ENCODE assay signal across 8 cellular contexts in genomic region chr20:34708621-34709043, GRCh38. TPM values are rescaled to one million over a fixed set of nuclear protein-coding genes. Genes with fewer than 3 reads are reported as not detected.
DNase-seq lines count a peak whose midpoint lies in the region; ATAC-seq and TF ChIP-seq lines count a peak whose summit lies in the region.

No MANE protein-coding gene starts in this region.

- ATAC-seq in HG02642 (IDR thresholded peaks at IDR 0.05; ENCODE audit: poor library complexity, unreplicated experiment) (peak; percentile 10), thoracic aorta (ENCODE audit: insufficient number of reproducible peaks, low FRiP score, low read depth) (no peak)
- ATAC-seq in activated T-cell treated with anti-CD3 and anti-CD28 coated beads, Interleukin-2, amount 50 U/mL, for 4 hours = peak in 1 of 2 donors; percentile 2

- peak overlapping the region; percentile 85 for H3K4me3 Mint-ChIP-seq in activated T-cell treated with anti-CD3 and anti-CD28 coated beads, Interleukin-2, amount 50 U/mL, for 4 hours
- H3K4me3 Mint-ChIP-seq in nephron progenitor cell = peak overlapping the region; percentile 83

- H3K9me3 ChIP-seq in thoracic aorta = no peaks in the 10 kb centered on the region

- no peaks in the 10 kb centered on the region for H3K27me3 Mint-ChIP-seq in activated T-cell treated with anti-CD3 and anti-CD28 coated beads, Interleukin-2, amount 50 U/mL, for 4 hours (ENCODE audit: low read depth)
- peaks cover 41% of the 10 kb centered on the region for H3K27me3 Mint-ChIP-seq in nephron progenitor cell (ENCODE audit: low read depth, poor library complexity)

- DNase-seq in NCI-H526 treated with DMSO at 0.1 percent for 48 hours (lab: John Stamatoyannopoulos, UW) = peak; percentile 14
- DNase-seq in activated T-cell treated with anti-CD3 and anti-CD28 coated beads, Interleukin-2, amount 50 U/mL, for 4 hours = peak; percentile 50
- peak; percentile 45 for DNase-seq in fibroblast of mammary gland (ENCODE audit: low read depth)
- DNase-seq in nephron progenitor cell = peak; percentile 62
- no peak for DNase-seq in thoracic aorta (ENCODE audit: low spot score)
- DNase-seq in GF-D8 (lab: John Stamatoyannopoulos, UW) = no peak

- H3K4me1 Mint-ChIP-seq in activated T-cell treated with anti-CD3 and anti-CD28 coated beads, Interleukin-2, amount 50 U/mL, for 4 hours (ENCODE audit: low read depth) = peaks cover 27% of the 10 kb centered on the region
- H3K4me1 Mint-ChIP-seq in nephron progenitor cell = peaks cover 44% of the 10 kb centered on the region

- H3K27ac ChIP-seq in thoracic aorta = peak overlapping the region; percentile 90 to 94

- TF ChIP-seq CTCF in fibroblast of mammary gland (conservative IDR thresholded peaks at IDR 0.05; ENCODE audit: control insufficient read depth, insufficient read depth, low read depth, low read length) (peak; percentile 60), nephron progenitor cell (IDR thresholded peaks at IDR 0.05) (peak; percentile 40), thoracic aorta (IDR thresholded peaks at IDR 0.05) (no peak)

- H3K27me3 ChIP-seq in thoracic aorta (replicated peaks; ENCODE audit: insufficient read depth) = no peaks in the 10 kb centered on the region

- no peaks in the 10 kb centered on the region for H3K36me3 ChIP-seq in thoracic aorta

- H3K27ac Mint-ChIP-seq in nephron progenitor cell = no peak overlapping the region

- peak overlapping the region; percentile 67; the same call in 1 of the 2 replicates for H3K4me3 ChIP-seq in GM08714 (ENCODE audit: low read length)
- peak overlapping the region; percentile 67 for H3K4me3 ChIP-seq in fibroblast of mammary gland (ENCODE audit: control insufficient read depth, low read depth, low read length)
- H3K4me3 ChIP-seq in thoracic aorta = peak overlapping the region; percentile 93

- peaks cover 9 to 22% of the 10 kb centered on the region in 2 donors for H3K4me1 ChIP-seq in thoracic aorta (ENCODE audit: control insufficient read depth in 1 of 2, low read depth in 2 of 2)

- H3K36me3 Mint-ChIP-seq in activated T-cell treated with anti-CD3 and anti-CD28 coated beads, Interleukin-2, amount 50 U/mL, for 4 hours (ENCODE audit: insufficient read depth) = peaks cover 2% of the 10 kb centered on the region
- peaks cover 8% of the 10 kb centered on the region for H3K36me3 Mint-ChIP-seq in nephron progenitor cell (ENCODE audit: low read depth)

- no peaks in the 10 kb centered on the region for H3K9me3 Mint-ChIP-seq in activated T-cell treated with anti-CD3 and anti-CD28 coated beads, Interleukin-2, amount 50 U/mL, for 4 hours
- no peaks in the 10 kb centered on the region for H3K9me3 Mint-ChIP-seq in nephron progenitor cell

RNA-seq across cellular contexts. Expression of gene TP53INP2, which starts 4.5 kb away (rescaled TPM):
- total RNA-seq in activated T-cell treated with anti-CD3 and anti-CD28 coated beads, Interleukin-2, amount 50 U/mL, for 4 hours = 1 to 10 TPM; 1.1 to 1.7 (median 1.7) TPM
- 10 to 100 TPM; 14.4 to 27.7 TPM for total RNA-seq in thoracic aorta

RNA-seq across cellular contexts. Expression of gene PIGU, which starts 31.7 kb away (rescaled TPM):
- 10 to 100 TPM; 21.5 to 27.3 (median 25.0) TPM for total RNA-seq in activated T-cell treated with anti-CD3 and anti-CD28 coated beads, Interleukin-2, amount 50 U/mL, for 4 hours
- 10 to 100 TPM; 10.2 to 10.4 TPM for total RNA-seq in thoracic aorta

Comparison
In these comparisons a context has a peak if more than half of its experiments do, and no peak if none do; other contexts are left out.
1. DNase-seq: peak in NCI-H526 treated with DMSO at 0.1 percent for 48 hours (single experiment), activated T-cell treated with anti-CD3 and anti-CD28 coated beads, Interleukin-2, amount 50 U/mL, for 4 hours (single experiment), fibroblast of mammary gland (single experiment) and nephron progenitor cell (single experiment); none in thoracic aorta (single experiment) and GF-D8 (single experiment).
2. RNA of gene TP53INP2, which starts 4.5 kb away (total RNA-seq): 14.4 to 27.7 TPM in thoracic aorta; 1.1 to 1.7 TPM in activated T-cell treated with anti-CD3 and anti-CD28 coated beads, Interleukin-2, amount 50 U/mL, for 4 hours; every median in the first group is over 4 times any median in the second.
3. Peak in every context shown above with its lines, with median percentiles within 50 percentile points of each other: H3K4me3 ChIP-seq.